In genomic region chr4:10104991-10105276, GRCh38 we compare ENCODE assay signal across 12 cellular contexts. TPM values are rescaled to one million over a fixed set of nuclear protein-coding genes. Genes with fewer than 3 reads are reported as not detected.
DNase-seq lines count a peak whose midpoint lies in the region; ATAC-seq and TF ChIP-seq lines count a peak whose summit lies in the region.
"Had no signal": no experiment of that assay in that cellular context is flagged by ENCODE, and none has a peak within 500 bp of the region (broad histone marks: within the 10 kb centered on the region; RNA-seq: fewer than 3 reads in every experiment).

No MANE protein-coding gene starts in this region.

- peak overlapping the region; percentile 30 for H3K4me3 Mint-ChIP-seq in activated naive CD4-positive, alpha-beta T cell treated with anti-CD3 and anti-CD28 coated beads, Interleukin-2, amount 50 U/mL, for 24 hours
- peak overlapping the region; percentile 70 for H3K4me3 Mint-ChIP-seq in natural killer cell

- H3K27me3 ChIP-seq in upper lobe of right lung = no peaks in the 10 kb centered on the region

- peaks cover 68% of the 10 kb centered on the region for H3K4me1 ChIP-seq in upper lobe of right lung

- ATAC-seq in natural killer cell = no peak
- ATAC-seq in upper lobe of right lung = no peak
- ATAC-seq in GM21390 (IDR thresholded peaks at IDR 0.05; ENCODE audit: unreplicated experiment) = no peak
- no peak for ATAC-seq in GM21529 (IDR thresholded peaks at IDR 0.05; ENCODE audit: unreplicated experiment)
- no peak for ATAC-seq in HG02678 (IDR thresholded peaks at IDR 0.05; ENCODE audit: unreplicated experiment)

- no peak overlapping the region for H3K4me3 ChIP-seq in upper lobe of right lung

- TF ChIP-seq CTCF in natural killer cell (IDR thresholded peaks at IDR 0.05) (no peak), upper lobe of right lung (IDR thresholded peaks at IDR 0.05) (no peak)

- H3K9me3 Mint-ChIP-seq in activated naive CD4-positive, alpha-beta T cell treated with anti-CD3 and anti-CD28 coated beads, Interleukin-2, amount 50 U/mL, for 24 hours = no peaks in the 10 kb centered on the region
- no peaks in the 10 kb centered on the region for H3K9me3 Mint-ChIP-seq in natural killer cell

- no peaks in the 10 kb centered on the region for H3K27me3 Mint-ChIP-seq in activated naive CD4-positive, alpha-beta T cell treated with anti-CD3 and anti-CD28 coated beads, Interleukin-2, amount 50 U/mL, for 24 hours
- no peaks in the 10 kb centered on the region for H3K27me3 Mint-ChIP-seq in natural killer cell (ENCODE audit: low read depth in 2 of 2)

- H3K27ac Mint-ChIP-seq in activated naive CD4-positive, alpha-beta T cell treated with anti-CD3 and anti-CD28 coated beads, Interleukin-2, amount 50 U/mL, for 24 hours = peak overlapping the region; percentile 83
- peak overlapping the region; percentile 82 to 99 for H3K27ac Mint-ChIP-seq in natural killer cell

- intact Hi-C loops in natural killer cell (cut with micrococcal nuclease) (no loop called here), upper lobe of right lung (cut with DNase I) (no loop called here)

- H3K27ac ChIP-seq in caudate nucleus (ENCODE audit: low read depth, low read length) (peak overlapping the region; percentile 63), upper lobe of right lung (peak overlapping the region; percentile 25)

- peaks cover 26% of the 10 kb centered on the region for H3K36me3 Mint-ChIP-seq in activated naive CD4-positive, alpha-beta T cell treated with anti-CD3 and anti-CD28 coated beads, Interleukin-2, amount 50 U/mL, for 24 hours
- no peaks in the 10 kb centered on the region for H3K36me3 Mint-ChIP-seq in natural killer cell

- no peaks in the 10 kb centered on the region for H3K9me3 ChIP-seq in upper lobe of right lung

- H3K4me1 Mint-ChIP-seq in activated naive CD4-positive, alpha-beta T cell treated with anti-CD3 and anti-CD28 coated beads, Interleukin-2, amount 50 U/mL, for 24 hours = peaks cover 100% of the 10 kb centered on the region
- peaks cover 91 to 99% of the 10 kb centered on the region in 2 donors for H3K4me1 Mint-ChIP-seq in natural killer cell

- H3K36me3 ChIP-seq in upper lobe of right lung = peaks cover 53% of the 10 kb centered on the region

- no peak for DNase-seq in activated naive CD4-positive, alpha-beta T cell treated with anti-CD3 and anti-CD28 coated beads, Interleukin-2, amount 50 U/mL, for 16 hours
- no peak for DNase-seq in caudate nucleus (lab: John Stamatoyannopoulos, UW)
- no peak for DNase-seq in natural killer cell
- no peak for DNase-seq in upper lobe of right lung
- DNase-seq: C1 segment of cervical spinal cord; NCI-H1436; SHP77 treated with DMSO at 0.1 percent for 48 hours; stimulated activated CD4-positive, alpha-beta T cell treated with anti-CD3 and anti-CD28 coated beads, Interleukin-1b, Interleukin-23, amount 100 ng/mL, for 48 hours had no signal

RNA-seq across cellular contexts. Expression of gene WDR1, which starts 11.7 kb away (rescaled TPM):
- 100 to 1,000 TPM; 411 to 477 (median 468) TPM for total RNA-seq in natural killer cell
- total RNA-seq in upper lobe of right lung = 234 TPM
